Comparison of ENCODE assay signal across 8 cellular contexts in the genomic region with DNA sequence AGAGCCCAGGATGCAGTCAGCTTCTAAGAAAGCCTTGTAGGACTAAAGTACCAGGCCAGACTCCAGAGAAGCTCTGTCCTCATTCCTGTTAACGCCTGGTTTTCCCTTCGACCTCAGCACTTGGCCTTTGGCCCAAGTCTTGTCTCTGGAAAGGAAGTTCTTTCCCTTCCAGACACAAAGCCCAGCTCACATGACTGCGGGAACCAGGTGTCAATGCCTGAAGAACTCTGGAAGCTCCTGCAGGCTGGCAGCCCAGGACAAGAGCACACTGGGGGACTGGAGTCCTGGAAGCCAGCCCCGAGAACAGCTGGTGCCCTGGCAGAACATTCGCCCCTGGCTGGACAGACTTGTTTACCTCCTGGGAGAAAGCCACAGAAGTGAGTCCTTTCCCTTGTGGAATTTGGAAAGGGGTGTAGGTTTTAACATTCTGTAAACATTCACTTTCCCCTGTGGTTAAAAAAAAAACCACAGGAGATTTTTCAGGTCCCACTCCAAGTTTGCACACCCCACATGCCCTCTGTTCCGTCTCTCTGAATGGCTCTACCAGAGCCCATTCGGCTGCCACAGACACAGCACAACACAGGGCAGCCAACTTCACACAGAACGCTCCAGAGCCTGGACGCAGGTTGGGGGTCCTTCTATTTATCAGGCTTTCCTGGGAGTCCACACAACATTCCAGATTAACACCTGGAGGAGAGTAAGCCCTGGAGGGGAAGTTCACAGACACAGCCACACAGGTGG. TPM values are rescaled to one million over a fixed set of nuclear protein-coding genes. Genes with fewer than 3 reads are reported as not detected.
A peak's percentile ranks its signal among the peaks of the same experiment; 100 is the strongest.
DNase-seq lines count a peak whose midpoint lies in the region; ATAC-seq and TF ChIP-seq lines count a peak whose summit lies in the region.

No MANE protein-coding gene starts in this region.

- peak overlapping the region; percentile 28 for H3K9ac ChIP-seq in BLaER1

- ATAC-seq in GM21390 (IDR thresholded peaks at IDR 0.05; ENCODE audit: unreplicated experiment), result no peak

- TF ChIP-seq CTCF in PC-9 (conservative IDR thresholded peaks at IDR 0.05) (no peak), foreskin fibroblast (IDR thresholded peaks at IDR 0.05; ENCODE audit: low read depth, low read length) (no peak)

- no peak overlapping the region for H2AFZ ChIP-seq in PC-9

- no peaks in the 10 kb centered on the region for H3K9me2 ChIP-seq in PC-9 (ENCODE audit: insufficient read depth)

- H4K20me1 ChIP-seq in BLaER1 (no peaks in the 10 kb centered on the region), PC-9 (ENCODE audit: insufficient read depth) (no peaks in the 10 kb centered on the region)

- H3F3A ChIP-seq in PC-9 (ENCODE audit: insufficient read depth, low read depth), result peaks cover 7% of the 10 kb centered on the region; the same call in 1 of the 2 replicates

- no peaks in the 10 kb centered on the region for H3K79me2 ChIP-seq in PC-9 (ENCODE audit: low read depth)

- H3K27me3 ChIP-seq in BLaER1, result no peaks in the 10 kb centered on the region
- no peaks in the 10 kb centered on the region for H3K27me3 ChIP-seq in PC-9 (ENCODE audit: insufficient read depth, low read depth)

- peak; percentile 59 to 71 for DNase-seq in PC-9
- DNase-seq in foreskin fibroblast, result peak; percentile 49 to 61
- peak; percentile 45 for DNase-seq in occipital lobe (lab: John Stamatoyannopoulos, UW)
- DNase-seq in COR-L47 (lab: John Stamatoyannopoulos, UW), result no peak
- no peak for DNase-seq in SKM-1 treated with dmso at 0.1 percent for 144 hours (lab: John Stamatoyannopoulos, UW; ENCODE audit: unreplicated experiment)
- no peak for DNase-seq in activated CD4-positive, alpha-beta T cell treated with anti-CD3 and anti-CD28 coated beads, Interleukin-2, amount 50 U/mL, for 4 hours

- H3K4me2 ChIP-seq in BLaER1 (peak overlapping the region; percentile 88), PC-9 (no peak overlapping the region)

- H3K4me1 ChIP-seq in BLaER1 (peaks cover 99% of the 10 kb centered on the region), PC-9 (replicated peaks; ENCODE audit: insufficient read depth) (peaks cover 11% of the 10 kb centered on the region; the same call in 1 of the 2 replicates)

- POLR2A ChIA-PET in PC-9 (lab: Charles Lee; ENCODE audit: unreplicated experiment), result no interaction called here

- no peaks in the 10 kb centered on the region for H3K36me3 ChIP-seq in BLaER1
- H3K36me3 ChIP-seq in PC-9 (ENCODE audit: low read depth), result no peaks in the 10 kb centered on the region

- H3K4me3 ChIP-seq in BLaER1, result no peak overlapping the region
- no peak overlapping the region for H3K4me3 ChIP-seq in PC-9
- no peak overlapping the region for H3K4me3 ChIP-seq in foreskin fibroblast (ENCODE audit: low read depth in 1 of 2, low read length in 2 of 2)

- no TSS peak for BruUV-seq in PC-9 (replicated peaks; lab: Mats Ljungman, UMichigan)

- CTCF ChIA-PET in PC-9 (lab: Charles Lee), result no interaction called here

- intact Hi-C loops in PC-9 (cut with micrococcal nuclease; ENCODE audit: unreplicated experiment), result loop anchor here (2.0 kb wide), 2 partner anchors 17 to 39 kb away; no protein-coding TSS in a partner anchor

- H3K27ac ChIP-seq in BLaER1 (peak overlapping the region; percentile 96), PC-9 (no peak overlapping the region)

- H3K9me3 ChIP-seq in BLaER1 (no peaks in the 10 kb centered on the region), PC-9 (ENCODE audit: insufficient read depth, low read depth) (no peaks in the 10 kb centered on the region)

RNA-seq across cellular contexts. Expression of a gene that starts 18.1 kb away (rescaled TPM):
- total RNA-seq in PC-9 (2021) (12.8 and 12.9 TPM in 2 replicates), occipital lobe (3.7 TPM)

RNA-seq across cellular contexts. Expression of a gene that starts 42.1 kb away (rescaled TPM):
- total RNA-seq in PC-9 (2021) (0.65 and 1.5 TPM in 2 replicates), occipital lobe (not detected)

RNA-seq across cellular contexts. Expression of a gene that starts 47.3 kb away (rescaled TPM):
- total RNA-seq in PC-9 (2021), result 96.6 and 103 TPM in 2 replicates
- total RNA-seq in occipital lobe, result 60.7 TPM

Comparison
In these comparisons a context has a peak if more than half of its experiments do, and no peak if none do; other contexts are left out.
1. DNase-seq: peak in PC-9 (2 of 2), foreskin fibroblast (2 of 2) and occipital lobe (single experiment); none in COR-L47 (single experiment), SKM-1 treated with dmso at 0.1 percent for 144 hours (single experiment) and activated CD4-positive, alpha-beta T cell treated with anti-CD3 and anti-CD28 coated beads, Interleukin-2, amount 50 U/mL, for 4 hours (0 of 2).